ENCODE assay signal across 1 cellular context in the genomic region with DNA sequence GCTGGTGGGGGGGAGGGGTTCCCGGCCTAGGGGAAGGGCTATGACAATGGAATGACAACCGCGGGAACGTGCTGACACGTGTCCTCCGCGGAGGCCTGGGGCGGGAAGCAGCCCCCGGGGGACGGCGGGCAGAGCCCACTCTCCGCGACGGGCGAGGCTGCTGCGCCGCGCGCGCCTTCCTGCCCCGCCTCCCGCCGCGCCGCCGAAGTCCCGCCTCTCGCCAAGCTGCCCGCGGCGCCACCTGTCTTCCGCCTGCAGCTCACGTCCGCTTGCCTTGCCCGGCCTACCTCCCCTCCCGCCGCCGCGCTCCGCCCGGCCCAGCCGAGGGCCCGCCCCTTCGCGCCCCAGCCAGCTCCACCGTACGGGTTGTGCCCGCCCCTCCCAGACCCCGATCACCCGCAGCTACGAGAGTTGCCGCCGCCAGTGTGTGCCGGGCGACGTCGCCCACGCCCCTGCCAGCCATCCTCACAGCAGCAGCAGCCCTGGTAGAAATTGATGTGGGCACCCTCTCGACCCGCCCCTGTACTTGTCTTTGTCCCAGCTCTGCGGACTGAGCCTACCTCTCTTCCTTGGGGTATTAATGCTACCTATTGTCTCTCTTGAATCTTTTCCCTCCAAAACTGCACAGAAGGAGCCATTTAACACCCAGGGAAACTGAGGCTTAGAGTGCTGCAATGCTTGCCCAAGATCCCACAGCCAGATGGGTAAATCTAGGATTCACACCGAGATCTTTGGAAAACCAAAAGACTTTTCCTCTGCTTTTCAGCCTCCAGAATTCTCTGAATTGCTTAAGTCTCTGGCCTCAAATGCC.
A peak's percentile ranks its signal among the peaks of the same experiment; 100 is the strongest.
TF ChIP-seq lines count a peak whose summit lies in the region.

TSS of gene PARP16 (minus strand) at position 180 of the 811 bp plus-strand sequence. CDS start 457 bp downstream, outside the sequence.

TF ChIP-seq in HepG2, 621 proteins besides CTCF, POLR2A, EP300 and RAD21 (continued from another document and continues in another):
- TF ChIP-seq PRMT3 (CRISPR knock-in tag; IDR thresholded peaks at IDR 0.05; ENCODE audit: borderline replicate concordance, low read depth) = no peak; the same call in 1 of the 2 replicates
- TF ChIP-seq ARID2 (CRISPR knock-in tag; IDR thresholded peaks at IDR 0.05; ENCODE audit: borderline replicate concordance) = no peak
- no peak; the same call in 1 of the 2 replicates for TF ChIP-seq CREBL2 (CRISPR knock-in tag; IDR thresholded peaks at IDR 0.05; ENCODE audit: borderline replicate concordance)
- no peak for TF ChIP-seq SRF (IDR thresholded peaks at IDR 0.05; ENCODE audit: low read depth, low read length)
- TF ChIP-seq RARA (CRISPR knock-in tag; IDR thresholded peaks at IDR 0.05) = no peak
- no peak for TF ChIP-seq SATB2 (CRISPR knock-in tag; IDR thresholded peaks at IDR 0.05)
- TF ChIP-seq ZNF256 (CRISPR knock-in tag; conservative IDR thresholded peaks at IDR 0.05) = no peak
- TF ChIP-seq IRF9 (CRISPR knock-in tag; IDR thresholded peaks at IDR 0.05; ENCODE audit: borderline replicate concordance) = no peak; the same call in 1 of the 2 replicates
- no peak for TF ChIP-seq ZNF883 (CRISPR knock-in tag; IDR thresholded peaks at IDR 0.05; ENCODE audit: not compliant biosample characterization)
- no peak for TF ChIP-seq CC2D1A (CRISPR knock-in tag; IDR thresholded peaks at IDR 0.05)
- TF ChIP-seq KLF12 (CRISPR knock-in tag; IDR thresholded peaks at IDR 0.05; ENCODE audit: borderline replicate concordance) = 0 out of 2 replicates have a peak, but pooled peaks have one; percentile 59
- no peak for TF ChIP-seq ARNT (IDR thresholded peaks at IDR 0.05)
- TF ChIP-seq ZNF879 (CRISPR knock-in tag; IDR thresholded peaks at IDR 0.05) = peak; percentile 34; the same call in 1 of the 2 replicates
- TF ChIP-seq EED (CRISPR knock-in tag; IDR thresholded peaks at IDR 0.05) = no peak
- TF ChIP-seq ZNF431 (CRISPR knock-in tag; IDR thresholded peaks at IDR 0.05; ENCODE audit: borderline replicate concordance, low read depth) = no peak
- TF ChIP-seq HNRNPL (IDR thresholded peaks at IDR 0.05; ENCODE audit: low read depth, low read length) = peak; percentile 14; the same call in 1 of the 2 replicates
- no peak for TF ChIP-seq ZNF33B (CRISPR knock-in tag; IDR thresholded peaks at IDR 0.05)
- TF ChIP-seq ZNF234 (CRISPR knock-in tag; conservative IDR thresholded peaks at IDR 0.05) = 0 out of 2 replicates have a peak, but pooled peaks have one; percentile 66
- TF ChIP-seq ZNF572 (CRISPR knock-in tag; IDR thresholded peaks at IDR 0.05) = no peak
- TF ChIP-seq ZNF17 (CRISPR knock-in tag; IDR thresholded peaks at IDR 0.05) = no peak
- no peak for TF ChIP-seq NFIB (CRISPR knock-in tag; IDR thresholded peaks at IDR 0.05; ENCODE audit: borderline replicate concordance)
- TF ChIP-seq MTA1 (CRISPR knock-in tag; IDR thresholded peaks at IDR 0.05; ENCODE audit: borderline replicate concordance) = no peak
- TF ChIP-seq TOPORS (CRISPR knock-in tag; IDR thresholded peaks at IDR 0.05) = no peak; the same call in 1 of the 2 replicates
- TF ChIP-seq ARID3A (IDR thresholded peaks at IDR 0.05; ENCODE audit: low read depth, low read length) = no peak
- TF ChIP-seq, protein P1, sequence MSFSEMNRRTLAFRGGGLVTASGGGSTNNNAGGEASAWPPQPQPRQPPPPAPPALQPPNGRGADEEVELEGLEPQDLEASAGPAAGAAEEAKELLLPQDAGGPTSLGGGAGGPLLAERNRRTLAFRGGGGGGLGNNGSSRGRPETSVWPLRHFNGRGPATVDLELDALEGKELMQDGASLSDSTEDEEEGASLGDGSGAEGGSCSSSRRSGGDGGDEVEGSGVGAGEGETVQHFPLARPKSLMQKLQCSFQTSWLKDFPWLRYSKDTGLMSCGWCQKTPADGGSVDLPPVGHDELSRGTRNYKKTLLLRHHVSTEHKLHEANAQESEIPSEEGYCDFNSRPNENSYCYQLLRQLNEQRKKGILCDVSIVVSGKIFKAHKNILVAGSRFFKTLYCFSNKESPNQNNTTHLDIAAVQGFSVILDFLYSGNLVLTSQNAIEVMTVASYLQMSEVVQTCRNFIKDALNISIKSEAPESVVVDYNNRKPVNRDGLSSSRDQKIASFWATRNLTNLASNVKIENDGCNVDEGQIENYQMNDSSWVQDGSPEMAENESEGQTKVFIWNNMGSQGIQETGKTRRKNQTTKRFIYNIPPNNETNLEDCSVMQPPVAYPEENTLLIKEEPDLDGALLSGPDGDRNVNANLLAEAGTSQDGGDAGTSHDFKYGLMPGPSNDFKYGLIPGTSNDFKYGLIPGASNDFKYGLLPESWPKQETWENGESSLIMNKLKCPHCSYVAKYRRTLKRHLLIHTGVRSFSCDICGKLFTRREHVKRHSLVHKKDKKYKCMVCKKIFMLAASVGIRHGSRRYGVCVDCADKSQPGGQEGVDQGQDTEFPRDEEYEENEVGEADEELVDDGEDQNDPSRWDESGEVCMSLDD (CRISPR knock-in tag; IDR thresholded peaks at IDR 0.05; ENCODE audit: borderline replicate concordance) = no peak
- TF ChIP-seq, protein P2, sequence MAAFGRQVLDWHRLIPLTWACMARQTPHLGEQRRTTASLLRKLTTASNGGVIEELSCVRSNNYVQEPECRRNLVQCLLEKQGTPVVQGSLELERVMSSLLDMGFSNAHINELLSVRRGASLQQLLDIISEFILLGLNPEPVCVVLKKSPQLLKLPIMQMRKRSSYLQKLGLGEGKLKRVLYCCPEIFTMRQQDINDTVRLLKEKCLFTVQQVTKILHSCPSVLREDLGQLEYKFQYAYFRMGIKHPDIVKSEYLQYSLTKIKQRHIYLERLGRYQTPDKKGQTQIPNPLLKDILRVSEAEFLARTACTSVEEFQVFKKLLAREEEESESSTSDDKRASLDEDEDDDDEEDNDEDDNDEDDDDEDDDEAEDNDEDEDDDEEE (CRISPR knock-in tag; IDR thresholded peaks at IDR 0.05) = no peak
- no peak for TF ChIP-seq ZBED4 (CRISPR knock-in tag; IDR thresholded peaks at IDR 0.05; ENCODE audit: borderline replicate concordance)
- no peak for TF ChIP-seq ZC3H4 (CRISPR knock-in tag; IDR thresholded peaks at IDR 0.05; ENCODE audit: borderline replicate concordance)
- TF ChIP-seq, protein P3, sequence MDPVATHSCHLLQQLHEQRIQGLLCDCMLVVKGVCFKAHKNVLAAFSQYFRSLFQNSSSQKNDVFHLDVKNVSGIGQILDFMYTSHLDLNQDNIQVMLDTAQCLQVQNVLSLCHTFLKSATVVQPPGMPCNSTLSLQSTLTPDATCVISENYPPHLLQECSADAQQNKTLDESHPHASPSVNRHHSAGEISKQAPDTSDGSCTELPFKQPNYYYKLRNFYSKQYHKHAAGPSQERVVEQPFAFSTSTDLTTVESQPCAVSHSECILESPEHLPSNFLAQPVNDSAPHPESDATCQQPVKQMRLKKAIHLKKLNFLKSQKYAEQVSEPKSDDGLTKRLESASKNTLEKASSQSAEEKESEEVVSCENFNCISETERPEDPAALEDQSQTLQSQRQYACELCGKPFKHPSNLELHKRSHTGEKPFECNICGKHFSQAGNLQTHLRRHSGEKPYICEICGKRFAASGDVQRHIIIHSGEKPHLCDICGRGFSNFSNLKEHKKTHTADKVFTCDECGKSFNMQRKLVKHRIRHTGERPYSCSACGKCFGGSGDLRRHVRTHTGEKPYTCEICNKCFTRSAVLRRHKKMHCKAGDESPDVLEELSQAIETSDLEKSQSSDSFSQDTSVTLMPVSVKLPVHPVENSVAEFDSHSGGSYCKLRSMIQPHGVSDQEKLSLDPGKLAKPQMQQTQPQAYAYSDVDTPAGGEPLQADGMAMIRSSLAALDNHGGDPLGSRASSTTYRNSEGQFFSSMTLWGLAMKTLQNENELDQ (CRISPR knock-in tag; IDR thresholded peaks at IDR 0.05; ENCODE audit: borderline replicate concordance) = no peak
- no peak for TF ChIP-seq ZNF343 (CRISPR knock-in tag; IDR thresholded peaks at IDR 0.05)
- TF ChIP-seq FOXO1 (CRISPR knock-in tag; IDR thresholded peaks at IDR 0.05) = 0 out of 2 replicates have a peak, but pooled peaks have one; percentile 10
- TF ChIP-seq, protein P4, sequence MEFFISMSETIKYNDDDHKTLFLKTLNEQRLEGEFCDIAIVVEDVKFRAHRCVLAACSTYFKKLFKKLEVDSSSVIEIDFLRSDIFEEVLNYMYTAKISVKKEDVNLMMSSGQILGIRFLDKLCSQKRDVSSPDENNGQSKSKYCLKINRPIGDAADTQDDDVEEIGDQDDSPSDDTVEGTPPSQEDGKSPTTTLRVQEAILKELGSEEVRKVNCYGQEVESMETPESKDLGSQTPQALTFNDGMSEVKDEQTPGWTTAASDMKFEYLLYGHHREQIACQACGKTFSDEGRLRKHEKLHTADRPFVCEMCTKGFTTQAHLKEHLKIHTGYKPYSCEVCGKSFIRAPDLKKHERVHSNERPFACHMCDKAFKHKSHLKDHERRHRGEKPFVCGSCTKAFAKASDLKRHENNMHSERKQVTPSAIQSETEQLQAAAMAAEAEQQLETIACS (CRISPR knock-in tag; IDR thresholded peaks at IDR 0.05) = 0 out of 2 replicates have a peak, but pooled peaks have one; percentile 35
- no peak; the same call in 1 of the 2 replicates for TF ChIP-seq REXO4 (CRISPR knock-in tag; IDR thresholded peaks at IDR 0.05; ENCODE audit: borderline replicate concordance)
- no peak for TF ChIP-seq ZNF790 (CRISPR knock-in tag; IDR thresholded peaks at IDR 0.05; ENCODE audit: borderline replicate concordance)
- no peak for TF ChIP-seq JUND (CRISPR knock-in tag; IDR thresholded peaks at IDR 0.05)
- no peak for TF ChIP-seq TAF1 (CRISPR knock-in tag; IDR thresholded peaks at IDR 0.05)
- TF ChIP-seq KLF9 (CRISPR knock-in tag; IDR thresholded peaks at IDR 0.05; ENCODE audit: low read depth) = no peak
- TF ChIP-seq ZFP41 (CRISPR knock-in tag; IDR thresholded peaks at IDR 0.05; ENCODE audit: borderline replicate concordance) = no peak
- TF ChIP-seq, protein P5, sequence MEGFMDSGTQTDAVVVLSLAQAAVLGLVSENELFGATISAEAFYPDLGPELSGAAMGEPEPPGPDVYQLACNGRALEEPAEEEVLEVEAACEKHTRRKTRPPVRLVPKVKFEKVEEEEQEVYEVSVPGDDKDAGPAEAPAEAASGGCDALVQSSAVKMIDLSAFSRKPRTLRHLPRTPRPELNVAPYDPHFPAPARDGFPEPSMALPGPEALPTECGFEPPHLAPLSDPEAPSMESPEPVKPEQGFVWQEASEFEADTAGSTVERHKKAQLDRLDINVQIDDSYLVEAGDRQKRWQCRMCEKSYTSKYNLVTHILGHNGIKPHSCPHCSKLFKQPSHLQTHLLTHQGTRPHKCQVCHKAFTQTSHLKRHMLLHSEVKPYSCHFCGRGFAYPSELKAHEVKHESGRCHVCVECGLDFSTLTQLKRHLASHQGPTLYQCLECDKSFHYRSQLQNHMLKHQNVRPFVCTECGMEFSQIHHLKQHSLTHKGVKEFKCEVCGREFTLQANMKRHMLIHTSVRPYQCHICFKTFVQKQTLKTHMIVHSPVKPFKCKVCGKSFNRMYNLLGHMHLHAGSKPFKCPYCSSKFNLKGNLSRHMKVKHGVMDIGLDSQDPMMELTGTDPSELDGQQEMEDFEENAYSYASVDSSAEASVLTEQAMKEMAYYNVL (CRISPR knock-in tag; IDR thresholded peaks at IDR 0.05; ENCODE audit: borderline replicate concordance) = no peak
- TF ChIP-seq POLR2AphosphoS5 (IDR thresholded peaks at IDR 0.05; ENCODE audit: low read depth, low read length) = peak; percentile 52
- no peak for TF ChIP-seq IRF1 (CRISPR knock-in tag; IDR thresholded peaks at IDR 0.05; ENCODE audit: low read depth)
- no peak for TF ChIP-seq PHF5A (CRISPR knock-in tag; IDR thresholded peaks at IDR 0.05; ENCODE audit: low read depth, unreplicated experiment)
